1 cellular context compared by ENCODE assay signal in the genomic region with DNA sequence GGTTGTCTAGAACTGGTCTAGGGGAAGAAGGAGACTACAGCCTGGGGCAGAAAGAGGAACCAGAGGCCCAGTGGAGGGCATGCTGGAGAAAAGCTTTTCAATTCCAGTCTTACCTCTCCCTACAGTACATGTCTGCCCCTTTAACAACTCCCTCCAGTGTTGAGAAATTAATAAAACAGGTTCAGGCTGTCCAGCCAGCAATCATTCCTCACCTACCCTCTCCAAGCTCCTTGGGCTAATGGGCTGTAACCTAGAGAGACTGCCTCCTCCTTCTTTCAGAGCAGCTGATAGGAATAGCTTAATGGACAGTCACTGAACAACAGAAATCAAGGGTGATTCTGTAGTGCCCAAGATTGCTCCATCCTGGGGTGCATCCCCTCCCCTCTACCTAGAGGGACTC.
TF ChIP-seq lines count a peak whose summit lies in the region.

No MANE protein-coding gene starts in this region.

TF ChIP-seq in H1, 55 proteins besides CTCF, POLR2A, EP300 and RAD21:
- no peak for TF ChIP-seq CHD1 (IDR thresholded peaks at IDR 0.05; ENCODE audit: low read depth, low read length)
- TF ChIP-seq CEBPB (IDR thresholded peaks at IDR 0.05; ENCODE audit: low read depth, low read length), result no peak
